In genomic region chr3:100603449-100603848, GRCh38 we compare ENCODE assay signal across 8 cellular contexts. TPM values are rescaled to one million over a fixed set of nuclear protein-coding genes. Genes with fewer than 3 reads are reported as not detected.
A peak's percentile ranks its signal among the peaks of the same experiment; 100 is the strongest.
DNase-seq lines count a peak whose midpoint lies in the region; ATAC-seq, FAIRE-seq and TF ChIP-seq lines count a peak whose summit lies in the region.

No MANE protein-coding gene starts in this region.

- no peak overlapping the region for H2AFZ ChIP-seq in endothelial cell of umbilical vein (ENCODE audit: low read depth, low read length)

- TF ChIP-seq CTCF in RWPE1 (conservative IDR thresholded peaks at IDR 0.05; ENCODE audit: low read depth), result peak; percentile 39
- TF ChIP-seq CTCF in endothelial cell of umbilical vein (IDR thresholded peaks at IDR 0.05; ENCODE audit: extremely low read depth in 1 of 2, insufficient read depth in 1 of 2, low read depth in 1 of 2, low read length in 2 of 2), result peak; percentile 18 to 22
- peak; percentile 58 for TF ChIP-seq CTCF in osteocyte (IDR thresholded peaks at IDR 0.05)

- H3K4me1 ChIP-seq in BLaER1 treated with 17β-estradiol and CSF1 and Interleukin-3, amounts not matched to agents 10 nM and 100 nM, result peaks cover 26 to 42% (median 30%) of the 10 kb centered on the region in 10 experiments
- no peaks in the 10 kb centered on the region for H3K4me1 ChIP-seq in endothelial cell of umbilical vein (ENCODE audit: control insufficient read depth, extremely low read depth, insufficient read depth, low read length)

- peak overlapping the region; percentile 45 to 87 (median 67) for H3K4me2 ChIP-seq in BLaER1 treated with 17β-estradiol and CSF1 and Interleukin-3, amounts not matched to agents 10 nM and 100 nM
- no peak overlapping the region for H3K4me2 ChIP-seq in endothelial cell of umbilical vein (ENCODE audit: insufficient read depth, low read length)

- H3K9me1 ChIP-seq in endothelial cell of umbilical vein (replicated peaks; ENCODE audit: control insufficient read depth, extremely low read depth, insufficient read depth, low read length), result no peaks in the 10 kb centered on the region

- peak overlapping the region in 9 of 11 experiments; percentile 59 to 85 (median 71); a peak in 17 of 22 replicates for H3K27ac ChIP-seq in BLaER1 treated with 17β-estradiol and CSF1 and Interleukin-3, amounts not matched to agents 10 nM and 100 nM
- no peak overlapping the region for H3K27ac ChIP-seq in RWPE1
- no peak overlapping the region for H3K27ac ChIP-seq in endothelial cell of umbilical vein (ENCODE audit: insufficient read depth, low read depth, low read length)

- H3K27ac Mint-ChIP-seq in osteocyte (ENCODE audit: unreplicated experiment), result no peak overlapping the region

- peaks cover 27% of the 10 kb centered on the region for H3K27me3 Mint-ChIP-seq in osteocyte (ENCODE audit: unreplicated experiment)

- peaks cover 6% of the 10 kb centered on the region for H3K4me1 Mint-ChIP-seq in osteocyte (ENCODE audit: unreplicated experiment)

- CTCF ChIA-PET in RWPE1 (lab: Yijun Ruan, JAX) (interaction anchor here (0.6 to 1.3 kb wide), 5 partner anchors 10 to 942 kb away, joined by 3 to 5 read pairs (median 4); partner anchors contain the start of gene TFG), endothelial cell of umbilical vein (lab: Charles Lee) (interaction anchor here (0.5 to 3.4 kb wide), 12 partner anchors 13 to 239 kb away, joined by 3 to 25 read pairs (median 4); no protein-coding TSS in a partner anchor)

- BruUV-seq in endothelial cell of umbilical vein (replicated peaks; lab: Mats Ljungman, UMichigan), result no TSS peak

- H3K79me2 ChIP-seq in endothelial cell of umbilical vein (ENCODE audit: control insufficient read depth, insufficient read depth, low read length), result no peaks in the 10 kb centered on the region

- peaks cover 0 to 25% (median 13%) of the 10 kb centered on the region in 11 experiments; a peak in 17 of 22 replicates for H3K9me3 ChIP-seq in BLaER1 treated with 17β-estradiol and CSF1 and Interleukin-3, amounts not matched to agents 10 nM and 100 nM (replicated peaks in 1 of 11)
- H3K9me3 ChIP-seq in endothelial cell of umbilical vein (replicated peaks; ENCODE audit: control insufficient read depth, insufficient read depth, low read length), result no peaks in the 10 kb centered on the region

- ATAC-seq in GM18498 (IDR thresholded peaks at IDR 0.05; ENCODE audit: unreplicated experiment), result peak; percentile 48
- peak; percentile 37 for ATAC-seq in HG03064 (IDR thresholded peaks at IDR 0.05; ENCODE audit: low read depth, unreplicated experiment)

- no peaks in the 10 kb centered on the region for H4K20me1 ChIP-seq in BLaER1 treated with 17β-estradiol and CSF1 and Interleukin-3, amounts not matched to agents 10 nM and 100 nM
- no peaks in the 10 kb centered on the region for H4K20me1 ChIP-seq in endothelial cell of umbilical vein (replicated peaks; ENCODE audit: control insufficient read depth, extremely low read depth, insufficient read depth, low read length)

- peak; percentile 42 for DNase-seq in RWPE1 (ENCODE audit: low spot score)
- DNase-seq in endothelial cell of umbilical vein (ENCODE audit: low read depth, low spot score), result peak; percentile 13
- no peak for DNase-seq in osteocyte (ENCODE audit: extremely low spot score, unreplicated experiment)
- no peak for DNase-seq in activated gamma-delta T cell (lab: John Stamatoyannopoulos, UW)
- no peak for DNase-seq in NCI-H1092 treated with DMSO at 0.1 percent for 48 hours (lab: John Stamatoyannopoulos, UW)

- no peaks in the 10 kb centered on the region for H3K27me3 ChIP-seq in BLaER1 treated with 17β-estradiol and CSF1 and Interleukin-3, amounts not matched to agents 10 nM and 100 nM
- peaks cover 2 to 7% of the 10 kb centered on the region in 2 experiments for H3K27me3 ChIP-seq in endothelial cell of umbilical vein (ENCODE audit: control insufficient read depth in 2 of 2, insufficient read depth in 2 of 2, low read length in 2 of 2)

- TF ChIP-seq POLR2A in endothelial cell of umbilical vein (IDR thresholded peaks at IDR 0.05; ENCODE audit: low read depth, low read length), result no peak

- peak overlapping the region in 8 of 11 experiments; percentile 10 to 73 (median 62); a peak in 10 of 22 replicates for H3K9ac ChIP-seq in BLaER1 treated with 17β-estradiol and CSF1 and Interleukin-3, amounts not matched to agents 10 nM and 100 nM
- H3K9ac ChIP-seq in endothelial cell of umbilical vein (replicated peaks; ENCODE audit: extremely low read depth, insufficient read depth, low read length), result no peak overlapping the region

- H3K36me3 Mint-ChIP-seq in osteocyte (ENCODE audit: unreplicated experiment), result no peaks in the 10 kb centered on the region

- H3K36me3 ChIP-seq in BLaER1 treated with 17β-estradiol and CSF1 and Interleukin-3, amounts not matched to agents 10 nM and 100 nM, result no peaks in the 10 kb centered on the region; a peak in 1 of 22 replicates
- no peaks in the 10 kb centered on the region for H3K36me3 ChIP-seq in endothelial cell of umbilical vein (ENCODE audit: control insufficient read depth in 2 of 2, extremely low read depth in 1 of 2, insufficient read depth in 2 of 2, low read length in 2 of 2)

- dilution Hi-C loops in endothelial cell of umbilical vein (cut with MboI; ENCODE audit: extremely low pct_ligation_motif_present, low sequenced_read_pairs), result no loop called here

- H3K9me3 Mint-ChIP-seq in osteocyte (ENCODE audit: unreplicated experiment), result peaks cover 12% of the 10 kb centered on the region

- FAIRE-seq in endothelial cell of umbilical vein (lab: Jason Lieb, UNC), result no peak

- H3K4me3 Mint-ChIP-seq in osteocyte (ENCODE audit: unreplicated experiment), result no peak overlapping the region

- peak overlapping the region in 7 of 10 experiments; percentile 29 to 59 (median 49); a peak in 10 of 20 replicates for H3K4me3 ChIP-seq in BLaER1 treated with 17β-estradiol and CSF1 and Interleukin-3, amounts not matched to agents 10 nM and 100 nM
- H3K4me3 ChIP-seq in endothelial cell of umbilical vein (replicated peaks in 1 of 3; ENCODE audit: insufficient read depth in 1 of 3, low read depth in 1 of 3, low read length in 3 of 3), result no peak overlapping the region

- POLR2A ChIA-PET in RWPE1 (lab: Yijun Ruan, JAX; ENCODE audit: low non-redundant PET) (interaction anchor here (0.6 kb wide), 1 partner anchor 110 kb away, joined by 4 read pairs; no protein-coding TSS in a partner anchor), endothelial cell of umbilical vein (lab: Charles Lee) (no interaction called here)

- intact Hi-C loops in endothelial cell of umbilical vein (cut with micrococcal nuclease), result no loop called here

TF ChIP-seq in endothelial cell of umbilical vein, 7 proteins besides CTCF, POLR2A, EP300 and RAD21:
- TF ChIP-seq MYC (IDR thresholded peaks at IDR 0.05; ENCODE audit: low read depth, low read length) (no peak), EZH2 (IDR thresholded peaks at IDR 0.05; ENCODE audit: borderline replicate concordance, low read depth, low read length, severe bottlenecking) (no peak), GATA2 (IDR thresholded peaks at IDR 0.05; ENCODE audit: insufficient read depth, insufficient read length, low read depth, low read length) (no peak), JUN (IDR thresholded peaks at IDR 0.05; ENCODE audit: borderline replicate concordance, insufficient read depth, insufficient read length, low read depth) (no peak), MAX (IDR thresholded peaks at IDR 0.05; ENCODE audit: insufficient read depth, insufficient read length) (no peak), FOS (IDR thresholded peaks at IDR 0.05; ENCODE audit: borderline replicate concordance, insufficient read depth, low read length) (no peak), POLR2AphosphoS5 (IDR thresholded peaks at IDR 0.05; ENCODE audit: insufficient read depth, low read depth, low read length) (no peak)
TF ChIP-seq in endothelial cell of umbilical vein: peak in this region for 0.

RNA-seq across cellular contexts. Expression of gene ADGRG7, which starts 6.0 kb away (rescaled TPM):
- total RNA-seq in endothelial cell of umbilical vein, result not detected in 2 replicates
- not detected in 2 replicates for polyA plus RNA-seq in endothelial cell of umbilical vein
- not detected in 2 replicates for polyA plus RNA-seq in endothelial cell of umbilical vein (2011; cell fraction: cytosol; rRNA removed)
- not detected in 2 replicates for polyA plus RNA-seq in endothelial cell of umbilical vein (2011; cell fraction: nucleus; rRNA removed)
- polyA plus RNA-seq in endothelial cell of umbilical vein (2012), result not detected in 2 replicates
- not detected in 2 replicates for polyA minus RNA-seq in endothelial cell of umbilical vein
- polyA minus RNA-seq in endothelial cell of umbilical vein (2011; cell fraction: cytosol; rRNA and poly(A)+ RNA removed), result not detected
- polyA minus RNA-seq in endothelial cell of umbilical vein (2011; cell fraction: nucleus; rRNA and poly(A)+ RNA removed), result not detected in 2 replicates
- not detected in 2 replicates for total RNA-seq in osteocyte

Comparison
In these comparisons a context has a peak if more than half of its experiments do, and no peak if none do; other contexts are left out.
1. H3K27ac ChIP-seq: peak in BLaER1 treated with 17β-estradiol and CSF1 and Interleukin-3, amounts not matched to agents 10 nM and 100 nM (9 of 11); none in RWPE1 (single experiment) and endothelial cell of umbilical vein (single experiment).
2. H3K4me3 ChIP-seq: peak in BLaER1 treated with 17β-estradiol and CSF1 and Interleukin-3, amounts not matched to agents 10 nM and 100 nM (7 of 10); none in endothelial cell of umbilical vein (0 of 3).
3. DNase-seq: peak in RWPE1 (single experiment) and endothelial cell of umbilical vein (single experiment); none in osteocyte (single experiment), activated gamma-delta T cell (single experiment) and NCI-H1092 treated with DMSO at 0.1 percent for 48 hours (single experiment).
4. Peak in every context shown above with its lines, with median percentiles within 50 percentile points of each other: CTCF ChIP-seq.